In the genomic region with DNA sequence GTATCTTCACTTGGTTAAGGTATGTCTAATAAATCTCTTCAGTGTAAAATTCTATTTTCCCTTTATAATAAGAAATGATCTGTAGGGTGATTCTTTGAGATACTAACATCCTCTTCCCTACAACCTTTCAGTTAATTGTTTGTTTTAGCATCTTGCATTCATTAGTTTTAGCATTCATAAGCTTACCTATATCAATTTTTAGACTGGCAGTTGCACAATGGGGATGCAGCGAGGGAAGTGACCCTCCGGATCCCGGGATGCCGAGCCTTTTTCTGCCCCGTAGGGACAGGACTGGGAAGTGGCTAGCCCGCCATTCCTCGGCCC, we compare ENCODE assay signal across 8 cellular contexts. TPM values are rescaled to one million over a fixed set of nuclear protein-coding genes. Genes with fewer than 3 reads are reported as not detected.
DNase-seq lines count a peak whose midpoint lies in the region; ATAC-seq, FAIRE-seq and TF ChIP-seq lines count a peak whose summit lies in the region.

No MANE protein-coding gene starts in this region.

- H3K4me3 ChIP-seq in heart right ventricle = peak overlapping the region; percentile 53 to 77 (median 67)
- peak overlapping the region; percentile 77 for H3K4me3 ChIP-seq in bronchial epithelial cell (ENCODE audit: low read depth, low read length)
- peak overlapping the region; percentile 80 for H3K4me3 ChIP-seq in mononuclear cell (ENCODE audit: low read length)
- H3K4me3 ChIP-seq in uterus = peak overlapping the region; percentile 71 to 83

- no peak for DNase-seq in heart right ventricle
- no peak for DNase-seq in Right ventricle myocardium inferior (ENCODE audit: missing footprints)
- DNase-seq in bronchial epithelial cell (ENCODE audit: low read depth) = no peak
- DNase-seq in uterus = no peak
- DNase-seq in NCI-H1105 (lab: John Stamatoyannopoulos, UW) = no peak

- peaks cover 0 to 17% (median 12%) of the 10 kb centered on the region in 9 donors for H3K4me1 ChIP-seq in heart right ventricle
- peaks cover 14% of the 10 kb centered on the region for H3K4me1 ChIP-seq in mononuclear cell (ENCODE audit: insufficient read depth, low read length)
- no peaks in the 10 kb centered on the region for H3K4me1 ChIP-seq in uterus

- 0% methylated on average over 7 of the region's 7 CpGs for WGBS in heart right ventricle, 2 donors

- H3K9me3 ChIP-seq in heart right ventricle (no peaks in the 10 kb centered on the region), mononuclear cell (ENCODE audit: low read depth, low read length) (no peaks in the 10 kb centered on the region), uterus (no peaks in the 10 kb centered on the region)

- peak overlapping the region; percentile 57 to 91 (median 83) for H3K27ac ChIP-seq in heart right ventricle
- H3K27ac ChIP-seq in uterus = peak overlapping the region; percentile 85 to 87

- no peak for TF ChIP-seq POLR2A in uterus (IDR thresholded peaks at IDR 0.05)

- no peaks in the 10 kb centered on the region for H3K36me3 ChIP-seq in heart right ventricle
- H3K36me3 ChIP-seq in bronchial epithelial cell (ENCODE audit: control insufficient read depth, insufficient read depth, low read length) = no peaks in the 10 kb centered on the region
- H3K36me3 ChIP-seq in uterus = no peaks in the 10 kb centered on the region

- intact Hi-C loops in heart right ventricle (cut with DNase I) = loop anchor here in 8 of 10 donors (1.0 to 10.0 kb wide), 9 partner anchors 54 to 276 kb away; a partner anchor contains a TSS
- intact Hi-C loops in Right ventricle myocardium inferior (cut with DNase I) = loop anchor here (1.0 to 2.0 kb wide), 2 partner anchors 56 to 274 kb away; a partner anchor contains a TSS
- intact Hi-C loops in uterus (cut with DNase I; ENCODE audit: low total_unique reads) = no loop called here

- TF ChIP-seq CTCF in heart right ventricle (IDR thresholded peaks at IDR 0.05) (no peak), bronchial epithelial cell (IDR thresholded peaks at IDR 0.05; ENCODE audit: insufficient read depth, low read length, severe bottlenecking) (no peak), uterus (IDR thresholded peaks at IDR 0.05) (no peak)

- peak in 4 of 8 donors; percentile 51 to 83 (median 69) for ATAC-seq in heart right ventricle
- no peak for ATAC-seq in Right ventricle myocardium inferior
- ATAC-seq in GM19324 (IDR thresholded peaks at IDR 0.05; ENCODE audit: low FRiP score, unreplicated experiment) = no peak
- ATAC-seq in GM18498 (IDR thresholded peaks at IDR 0.05; ENCODE audit: unreplicated experiment) = no peak

- no peak for FAIRE-seq in bronchial epithelial cell (lab: Jason Lieb, UNC)

- no peaks in the 10 kb centered on the region for H3K27me3 ChIP-seq in heart right ventricle
- H3K27me3 ChIP-seq in bronchial epithelial cell (ENCODE audit: control insufficient read depth, insufficient read depth, low read length) = no peaks in the 10 kb centered on the region
- no peaks in the 10 kb centered on the region for H3K27me3 ChIP-seq in mononuclear cell (ENCODE audit: insufficient read depth, low read length)
- no peaks in the 10 kb centered on the region for H3K27me3 ChIP-seq in uterus

RNA-seq across cellular contexts. Expression of a gene that starts 0.5 kb away (rescaled TPM):
- total RNA-seq in heart right ventricle (1 to 10 TPM; 1.5 to 8.5 (median 3.2) TPM), Right ventricle myocardium inferior (3.0 TPM), bronchial epithelial cell (1.7 and 2.1 TPM in 2 replicates), mononuclear cell (23.4 TPM), uterus (10 to 100 TPM in 2 of 4 donors, 1 to 10 TPM in 1, under 1 TPM in 1; 0.77 to 19.4 (median 6.3) TPM)
- polyA plus RNA-seq in heart right ventricle = under 1 TPM; 0.74 to 0.88 TPM

RNA-seq across cellular contexts. Expression of a gene that starts 55.8 kb away (rescaled TPM):
- 10 to 100 TPM in 9 of 10 donors, 1 to 10 TPM in 1; 8.3 to 20.9 (median 16.8) TPM for total RNA-seq in heart right ventricle
- polyA plus RNA-seq in heart right ventricle = 1 to 10 TPM; 4.0 to 6.4 TPM
- 19.0 TPM for total RNA-seq in Right ventricle myocardium inferior
- total RNA-seq in bronchial epithelial cell = 6.0 and 8.4 TPM in 2 replicates
- 0.52 TPM for total RNA-seq in mononuclear cell
- total RNA-seq in uterus = 10 to 100 TPM in 1 of 4 donors, 1 to 10 TPM in 2, under 1 TPM in 1; under 0.01 to 25.9 (median 2.6) TPM
